Comparison of ENCODE assay signal across 8 cellular contexts in genomic region chr11:64146036-64146943, GRCh38. TPM values are rescaled to one million over a fixed set of nuclear protein-coding genes. Genes with fewer than 3 reads are reported as not detected.
DNase-seq lines count a peak whose midpoint lies in the region; ATAC-seq and TF ChIP-seq lines count a peak whose summit lies in the region.

No MANE protein-coding gene starts in this region.

- H3K4me2 ChIP-seq in BLaER1 treated with 17β-estradiol and CSF1 and Interleukin-3, amounts not matched to agents 10 nM and 100 nM: peak overlapping the region in 10 of 11 experiments; percentile 16 to 52 (median 42); a peak in 14 of 22 replicates
- no peak overlapping the region for H3K4me2 ChIP-seq in HCT116 (ENCODE audit: low read length)

- CTCF ChIA-PET in HCT116 (lab: Charles Lee): interaction anchor here (0.7 kb wide), 1 partner anchor 369 kb away, joined by 3 read pairs; no protein-coding TSS in a partner anchor

- H3K27ac ChIP-seq in BLaER1 treated with 17β-estradiol and CSF1 and Interleukin-3, amounts not matched to agents 10 nM and 100 nM: peak overlapping the region in 9 of 11 experiments; percentile 25 to 71 (median 62); a peak in 16 of 22 replicates
- no peak overlapping the region; the same call in 1 of the 2 replicates for H3K27ac ChIP-seq in HCT116 (ENCODE audit: low read depth, low read length)
- no peak overlapping the region for H3K27ac ChIP-seq in prostate gland

- H3K4me1 ChIP-seq in BLaER1 treated with 17β-estradiol and CSF1 and Interleukin-3, amounts not matched to agents 10 nM and 100 nM: peaks cover 4 to 39% (median 33%) of the 10 kb centered on the region in 10 experiments; a peak in 18 of 20 replicates
- peaks cover 0 to 3% of the 10 kb centered on the region in 2 experiments; a peak in 1 of 4 replicates for H3K4me1 ChIP-seq in HCT116 (ENCODE audit: control insufficient read depth in 1 of 2, insufficient read depth in 2 of 2, low read length in 2 of 2)
- peaks cover 12% of the 10 kb centered on the region for H3K4me1 ChIP-seq in prostate gland (replicated peaks)

- WGBS in prostate gland: 89% methylated on average over 22 of the region's 22 CpGs

- H2AFZ ChIP-seq in HCT116 (ENCODE audit: low read depth, low read length, poor library complexity, severe bottlenecking): no peak overlapping the region

- H3K4me3 ChIP-seq in BLaER1 treated with 17β-estradiol and CSF1 and Interleukin-3, amounts not matched to agents 10 nM and 100 nM: no peak overlapping the region
- no peak overlapping the region for H3K4me3 ChIP-seq in HCT116 (replicated peaks in 1 of 2; ENCODE audit: low read depth in 1 of 2, low read length in 2 of 2)
- no peak overlapping the region for H3K4me3 ChIP-seq in fibroblast of the aortic adventitia (ENCODE audit: low read depth, low read length)
- no peak overlapping the region for H3K4me3 ChIP-seq in prostate gland

- H3K79me2 ChIP-seq in HCT116 (ENCODE audit: insufficient read depth, low read length): peaks cover 4% of the 10 kb centered on the region; the same call in 1 of the 2 replicates

- ATAC-seq in HCT116 (peak; percentile 85), GM18858 (IDR thresholded peaks at IDR 0.05; ENCODE audit: unreplicated experiment) (no peak), GM18511 (IDR thresholded peaks at IDR 0.05; ENCODE audit: unreplicated experiment) (no peak)

- no TSS peak for BruUV-seq in HCT116 (replicated peaks; lab: Mats Ljungman, UMichigan)

- TF ChIP-seq CTCF in HCT116 (IDR thresholded peaks at IDR 0.05 in 2 of 3, conservative IDR thresholded peaks at IDR 0.05 in 1 of 3; ENCODE audit: borderline replicate concordance in 1 of 3, insufficient read depth in 1 of 3, low read depth in 2 of 3, low read length in 2 of 3) (peak; percentile 74 to 93 (median 83)), fibroblast of the aortic adventitia (IDR thresholded peaks at IDR 0.05; ENCODE audit: insufficient read depth, low read length) (peak; percentile 72), prostate gland (IDR thresholded peaks at IDR 0.05) (peak in 3 of 4 experiments; percentile 38 to 63 (median 42))

- H3K4me3 Mint-ChIP-seq in activated T-cell treated with anti-CD3 and anti-CD28 coated beads, Interleukin-2, amount 50 U/mL, for 24 hours: no peak overlapping the region

- peak; percentile 70 for TF ChIP-seq RAD21 in HCT116 (IDR thresholded peaks at IDR 0.05; ENCODE audit: low read depth)

- H3K27me3 ChIP-seq in BLaER1 treated with 17β-estradiol and CSF1 and Interleukin-3, amounts not matched to agents 10 nM and 100 nM: no peaks in the 10 kb centered on the region
- H3K27me3 ChIP-seq in HCT116 (ENCODE audit: insufficient read depth, low read length): no peaks in the 10 kb centered on the region
- no peaks in the 10 kb centered on the region for H3K27me3 ChIP-seq in prostate gland (replicated peaks; ENCODE audit: insufficient read depth)

- peaks cover 12% of the 10 kb centered on the region for H3K36me3 Mint-ChIP-seq in activated T-cell treated with anti-CD3 and anti-CD28 coated beads, Interleukin-2, amount 50 U/mL, for 24 hours (ENCODE audit: low read depth)

- RAD21 ChIA-PET in HCT116 (lab: Charles Lee; ENCODE audit: low non-redundant PET in 1 of 2, low total read pairs in 2 of 2, uncharacterized antibody in 2 of 2, unreplicated experiment in 2 of 2): no interaction called here

- no peaks in the 10 kb centered on the region for H3K9me3 ChIP-seq in BLaER1 treated with 17β-estradiol and CSF1 and Interleukin-3, amounts not matched to agents 10 nM and 100 nM (replicated peaks in 1 of 11)
- H3K9me3 ChIP-seq in HCT116 (ENCODE audit: control insufficient read depth in 1 of 2, insufficient read depth in 1 of 2, low read depth in 1 of 2, low read length in 2 of 2): no peaks in the 10 kb centered on the region
- H3K9me3 ChIP-seq in prostate gland: no peaks in the 10 kb centered on the region

- POLR2A ChIA-PET in HCT116 (lab: Charles Lee): no interaction called here

- H3K9ac ChIP-seq in BLaER1 treated with 17β-estradiol and CSF1 and Interleukin-3, amounts not matched to agents 10 nM and 100 nM: peak overlapping the region in 8 of 11 experiments; percentile 34 to 60 (median 50); a peak in 15 of 22 replicates
- no peak overlapping the region for H3K9ac ChIP-seq in HCT116 (ENCODE audit: low read length)

- no peaks in the 10 kb centered on the region for H3K9me2 ChIP-seq in HCT116 (ENCODE audit: insufficient read depth)

- DNase-seq in HCT116 (ENCODE audit: low read depth, low spot score) (peak; percentile 24), OCI-M1 (lab: John Stamatoyannopoulos, UW) (peak; percentile 73), fibroblast of the aortic adventitia (ENCODE audit: low read depth) (peak; percentile 24), prostate gland (ENCODE audit: low spot score) (no peak)
- peak; percentile 72 for DNase-seq in activated T-cell treated with anti-CD3 and anti-CD28 coated beads, Interleukin-2, amount 50 U/mL, for 24 hours

- intact Hi-C loops in HCT116 (cut with micrococcal nuclease): loop anchor here (5.0 to 10.0 kb wide), 3 partner anchors 99 to 379 kb away; partner anchors contain the start of gene ZFTA
- intact Hi-C loops in prostate gland (cut with DNase I): no loop called here

- peaks cover 8% of the 10 kb centered on the region for H3K4me1 Mint-ChIP-seq in activated T-cell treated with anti-CD3 and anti-CD28 coated beads, Interleukin-2, amount 50 U/mL, for 24 hours (ENCODE audit: low read depth)

- H3K9me3 Mint-ChIP-seq in activated T-cell treated with anti-CD3 and anti-CD28 coated beads, Interleukin-2, amount 50 U/mL, for 24 hours: no peaks in the 10 kb centered on the region

- no peak overlapping the region for H3K27ac Mint-ChIP-seq in activated T-cell treated with anti-CD3 and anti-CD28 coated beads, Interleukin-2, amount 50 U/mL, for 24 hours

- H3K36me3 ChIP-seq in BLaER1 treated with 17β-estradiol and CSF1 and Interleukin-3, amounts not matched to agents 10 nM and 100 nM: peaks cover 0 to 25% (median 14%) of the 10 kb centered on the region in 11 experiments; a peak in 14 of 22 replicates
- H3K36me3 ChIP-seq in HCT116 (ENCODE audit: control insufficient read depth in 1 of 2, insufficient read depth in 2 of 2, low read length in 2 of 2) (no peaks in the 10 kb centered on the region), prostate gland (no peaks in the 10 kb centered on the region)

- H3K27me3 Mint-ChIP-seq in activated T-cell treated with anti-CD3 and anti-CD28 coated beads, Interleukin-2, amount 50 U/mL, for 24 hours: no peaks in the 10 kb centered on the region

- H4K20me1 ChIP-seq in BLaER1 treated with 17β-estradiol and CSF1 and Interleukin-3, amounts not matched to agents 10 nM and 100 nM: peaks cover 0 to 94% (median 73%) of the 10 kb centered on the region in 11 experiments; a peak in 20 of 22 replicates
- H4K20me1 ChIP-seq in HCT116 (ENCODE audit: insufficient read depth): peaks cover 3% of the 10 kb centered on the region; the same call in 1 of the 2 replicates

- TF ChIP-seq POLR2A in HCT116 (IDR thresholded peaks at IDR 0.05; ENCODE audit: borderline replicate concordance, extremely low read depth, insufficient read depth, insufficient read length) (no peak), prostate gland (IDR thresholded peaks at IDR 0.05) (no peak)

TF ChIP-seq in HCT116, 20 proteins besides CTCF, POLR2A, EP300 and RAD21:
- TF ChIP-seq SP1 (IDR thresholded peaks at IDR 0.05; ENCODE audit: low read depth) (no peak), POLR2AphosphoS5 (IDR thresholded peaks at IDR 0.05; ENCODE audit: low read depth, low read length) (no peak), EZH2 (IDR thresholded peaks at IDR 0.05) (no peak), CBX3 (IDR thresholded peaks at IDR 0.05; ENCODE audit: low read depth) (no peak), TCF7L2 (IDR thresholded peaks at IDR 0.05; ENCODE audit: borderline replicate concordance, extremely low read depth, insufficient read depth, insufficient read length) (peak; percentile 11)
TF ChIP-seq in HCT116: peak in this region for 1.

RNA-seq across cellular contexts. Expression of gene MACROD1, which starts 19.6 kb away (rescaled TPM):
- 61.1 TPM for total RNA-seq in HCT116 (2021; ENCODE audit: unreplicated experiment)
- 81.4 and 98.1 TPM in 2 replicates for polyA plus RNA-seq in HCT116 (2012)
- total RNA-seq in fibroblast of the aortic adventitia (ENCODE audit: low replicate concordance): 7.6 and 14.5 TPM in 2 replicates
- 10 to 100 TPM; 33.5 to 68.2 TPM for total RNA-seq in prostate gland

RNA-seq across cellular contexts. Expression of gene STIP1, which starts 39.7 kb away (rescaled TPM):
- total RNA-seq in HCT116 (2021; ENCODE audit: unreplicated experiment) (336 TPM), fibroblast of the aortic adventitia (ENCODE audit: low replicate concordance) (112 and 142 TPM in 2 replicates), prostate gland (100 to 1,000 TPM; 104 to 139 TPM)
- 233 and 237 TPM in 2 replicates for polyA plus RNA-seq in HCT116 (2012)

Comparison
In these comparisons a context has a peak if more than half of its experiments do, and no peak if none do; other contexts are left out.
1. H3K27ac ChIP-seq: peak in BLaER1 treated with 17β-estradiol and CSF1 and Interleukin-3, amounts not matched to agents 10 nM and 100 nM (9 of 11); none in HCT116 (single experiment) and prostate gland (0 of 2).
2. Peak in every context shown above with its lines, with median percentiles within 50 percentile points of each other: CTCF ChIP-seq.